24 cellular contexts compared by ENCODE assay signal in genomic region chrY:21261158-21261557, GRCh38.
"Had no signal": no experiment of that assay in that cellular context is flagged by ENCODE, and none has a peak within 500 bp of the region (broad histone marks: within the 10 kb centered on the region; RNA-seq: fewer than 3 reads in every experiment).

No MANE protein-coding gene starts in this region.

- H3K27me3 ChIP-seq: ovary, right atrium auricular region, right lobe of liver, stomach, testis, thyroid gland, transverse colon, upper lobe of left lung, vagina had no signal

- ATAC-seq: mucosa of descending colon; natural killer cell treated with Interleukin-12 subunit alpha and Interleukin-12 subunit beta and Interleukin-15 and Interleukin-18, amount 100 ng/mL, for 72 hours; stimulated activated naive CD8-positive, alpha-beta T cell treated with anti-CD3 and anti-CD28 coated beads, Interleukin-15, Interleukin-2, amounts not matched to agents 100 U/mL and 50 U/mL, for 24 hours had no signal

- H3K27ac Mint-ChIP-seq: natural killer cell treated with Interleukin-12 subunit alpha and Interleukin-12 subunit beta and Interleukin-15 and Interleukin-18, amount 100 ng/mL, for 72 hours; progenitor cell of endocrine pancreas; stimulated activated naive B cell treated with anti-CD40 and anti-IgM and Interleukin-4, amounts not matched to agents 10 μg/mL and 1 μg/mL and 100 μg/mL, for 72 hours had no signal

- H3K9me3 ChIP-seq: left ventricle myocardium inferior, mucosa of descending colon, ovary, right atrium auricular region, right lobe of liver, stomach, testis, thyroid gland, transverse colon, upper lobe of left lung, vagina had no signal

- H3K36me3 ChIP-seq: left ventricle myocardium inferior, ovary, right atrium auricular region, right lobe of liver, stomach, thyroid gland, transverse colon, upper lobe of left lung, vagina had no signal

- H3K4me3 Mint-ChIP-seq: memory B cell; natural killer cell treated with Interleukin-12 subunit alpha and Interleukin-12 subunit beta and Interleukin-15 and Interleukin-18, amount 100 ng/mL, for 72 hours; stimulated activated naive B cell treated with anti-CD40 and anti-IgM and Interleukin-4, amounts not matched to agents 10 μg/mL and 1 μg/mL and 100 μg/mL, for 72 hours had no signal

- DNase-seq: islet precursor cell; left ventricle myocardium inferior; midbrain; mucosa of descending colon; naive thymus-derived CD4-positive, alpha-beta T cell; ovary; right lobe of liver; stimulated activated CD4-positive, alpha-beta T cell treated with anti-CD3 and anti-CD28 coated beads, Interleukin-12 subunit alpha, Interleukin-12 subunit beta, amount 100 ng/mL, for 4 hours; stimulated activated CD4-positive, alpha-beta T cell treated with anti-CD3 and anti-CD28 coated beads, Interleukin-15, amount 100 ng/mL, for 24 hours; stimulated activated CD4-positive, alpha-beta T cell treated with anti-CD3 and anti-CD28 coated beads, Interleukin-2, amount 100 ng/mL, for 24 hours; stimulated activated CD4-positive, alpha-beta T cell treated with anti-CD3 and anti-CD28 coated beads, Interleukin-4, amount 100 ng/mL, for 1 hour; stimulated activated naive B cell treated with anti-CD40 and anti-IgM and Interleukin-4, amounts not matched to agents 10 μg/mL and 1 μg/mL and 100 μg/mL, for 72 hours; stimulated activated naive CD8-positive, alpha-beta T cell treated with anti-CD3 and anti-CD28 coated beads, Interleukin-15, Interleukin-2, amounts not matched to agents 100 U/mL and 50 U/mL, for 24 hours; stomach; testis; thyroid gland; transverse colon; upper lobe of left lung had no signal

- H3K4me1 ChIP-seq: left ventricle myocardium inferior, right atrium auricular region, right lobe of liver, testis, thyroid gland, upper lobe of left lung, vagina had no signal

- H3K27ac ChIP-seq: left ventricle myocardium inferior, ovary, right atrium auricular region, right lobe of liver, stomach, testis, thyroid gland, transverse colon, upper lobe of left lung, vagina had no signal

- H3K36me3 Mint-ChIP-seq: memory B cell; natural killer cell treated with Interleukin-12 subunit alpha and Interleukin-12 subunit beta and Interleukin-15 and Interleukin-18, amount 100 ng/mL, for 72 hours; stimulated activated naive B cell treated with anti-CD40 and anti-IgM and Interleukin-4, amounts not matched to agents 10 μg/mL and 1 μg/mL and 100 μg/mL, for 72 hours had no signal

- H3K4me3 ChIP-seq: left ventricle myocardium inferior, lung, mucosa of descending colon, ovary, right atrium auricular region, right lobe of liver, stomach, testis, thyroid gland, transverse colon, upper lobe of left lung, vagina had no signal

- H3K9me3 Mint-ChIP-seq: memory B cell; naive thymus-derived CD4-positive, alpha-beta T cell; natural killer cell treated with Interleukin-12 subunit alpha and Interleukin-12 subunit beta and Interleukin-15 and Interleukin-18, amount 100 ng/mL, for 72 hours; stimulated activated naive B cell treated with anti-CD40 and anti-IgM and Interleukin-4, amounts not matched to agents 10 μg/mL and 1 μg/mL and 100 μg/mL, for 72 hours had no signal

- H3K27me3 Mint-ChIP-seq: memory B cell; naive thymus-derived CD4-positive, alpha-beta T cell; natural killer cell treated with Interleukin-12 subunit alpha and Interleukin-12 subunit beta and Interleukin-15 and Interleukin-18, amount 100 ng/mL, for 72 hours; progenitor cell of endocrine pancreas; stimulated activated naive B cell treated with anti-CD40 and anti-IgM and Interleukin-4, amounts not matched to agents 10 μg/mL and 1 μg/mL and 100 μg/mL, for 72 hours had no signal
